In genomic region chr7:111138196-111138569, GRCh38 we compare ENCODE assay signal across 9 cellular contexts. TPM values are rescaled to one million over a fixed set of nuclear protein-coding genes. Genes with fewer than 3 reads are reported as not detected.
DNase-seq lines count a peak whose midpoint lies in the region; ATAC-seq, FAIRE-seq and TF ChIP-seq lines count a peak whose summit lies in the region.
"Had no signal": no experiment of that assay in that cellular context is flagged by ENCODE, and none has a peak within 500 bp of the region (broad histone marks: within the 10 kb centered on the region; RNA-seq: fewer than 3 reads in every experiment).

No MANE protein-coding gene starts in this region.

- ATAC-seq in HG02678 (IDR thresholded peaks at IDR 0.05; ENCODE audit: unreplicated experiment) (peak; percentile 97), left lung (no peak)

- no peaks in the 10 kb centered on the region for H3K36me3 ChIP-seq in left lung
- H3K36me3 ChIP-seq: tibial nerve had no signal

- FAIRE-seq in GM18507 (lab: Jason Lieb, UNC), result peak; percentile 73

- no peak for TF ChIP-seq CTCF in fibroblast of the aortic adventitia (IDR thresholded peaks at IDR 0.05; ENCODE audit: insufficient read depth, low read length)
- TF ChIP-seq CTCF in left lung (IDR thresholded peaks at IDR 0.05), result no peak

- H3K27ac ChIP-seq in left lung, result peak overlapping the region in 1 of 2 donors; percentile 35

- H3K27me3 ChIP-seq in left lung, result no peaks in the 10 kb centered on the region
- H3K27me3 ChIP-seq: tibial nerve had no signal

- peaks cover 5 to 17% of the 10 kb centered on the region in 2 donors for H3K4me1 ChIP-seq in left lung

- DNase-seq in GM18507 (ENCODE audit: extremely low spot score, insufficient read length, low read depth) (no peak), NOMO-1 treated with DMSO at 0.1 percent for 48 hours (lab: John Stamatoyannopoulos, UW; ENCODE audit: unreplicated experiment) (peak; percentile 51), activated T-cell treated with anti-CD3 and anti-CD28 coated beads for 4 hours (peak; percentile 19), fibroblast of the aortic adventitia (ENCODE audit: low read depth) (peak; percentile 35), left lung (no peak)
- DNase-seq in stimulated activated CD4-positive, alpha-beta T cell treated with anti-CD3 and anti-CD28 coated beads, Interleukin-2, amount 100 ng/mL, for 4 hours (ENCODE audit: low read depth), result peak; percentile 52
- DNase-seq in NK-92 treated with Interleukin-12 subunit alpha and Interleukin-12 subunit beta, amount 100 ng/mL, for 24 hours (lab: John Stamatoyannopoulos, UW), result no peak

- H3K4me3 ChIP-seq in fibroblast of the aortic adventitia (ENCODE audit: low read depth, low read length) (no peak overlapping the region), left lung (no peak overlapping the region)
- H3K4me3 ChIP-seq: tibial nerve had no signal

- intact Hi-C loops in left lung (cut with DNase I), result no loop called here

- no peaks in the 10 kb centered on the region for H3K9me3 ChIP-seq in left lung
- H3K9me3 ChIP-seq: tibial nerve had no signal

RNA-seq across cellular contexts. Expression of gene LRRN3, which starts 47.3 kb away (rescaled TPM):
- total RNA-seq in fibroblast of the aortic adventitia (ENCODE audit: low replicate concordance) (2.7 and 5.0 TPM in 2 replicates), left lung (1 to 10 TPM; 3.3 to 5.0 TPM)

Comparison
In these comparisons a context has a peak if more than half of its experiments do, and no peak if none do; other contexts are left out.
1. DNase-seq: peak in NOMO-1 treated with DMSO at 0.1 percent for 48 hours (single experiment), activated T-cell treated with anti-CD3 and anti-CD28 coated beads for 4 hours (single experiment), fibroblast of the aortic adventitia (single experiment) and stimulated activated CD4-positive, alpha-beta T cell treated with anti-CD3 and anti-CD28 coated beads, Interleukin-2, amount 100 ng/mL, for 4 hours (single experiment); none in GM18507 (single experiment), NK-92 treated with Interleukin-12 subunit alpha and Interleukin-12 subunit beta, amount 100 ng/mL, for 24 hours (single experiment) and left lung (0 of 2).